15 cellular contexts compared by ENCODE assay signal in genomic region chr6:107399927-107400326, GRCh38. TPM values are rescaled to one million over a fixed set of nuclear protein-coding genes. Genes with fewer than 3 reads are reported as not detected.
A peak's percentile ranks its signal among the peaks of the same experiment; 100 is the strongest.
DNase-seq lines count a peak whose midpoint lies in the region; ATAC-seq, FAIRE-seq and TF ChIP-seq lines count a peak whose summit lies in the region.
"Had no signal": no experiment of that assay in that cellular context is flagged by ENCODE, and none has a peak within 500 bp of the region (broad histone marks: within the 10 kb centered on the region; RNA-seq: fewer than 3 reads in every experiment).

No MANE protein-coding gene starts in this region.

- FAIRE-seq in astrocyte (lab: Jason Lieb, UNC) = no peak
- FAIRE-seq: A549, GM12878, GM18507, H54 had no signal

- H3K9me3 Mint-ChIP-seq in astrocyte (ENCODE audit: unreplicated experiment) (peaks cover 17% of the 10 kb centered on the region), neural progenitor cell (peaks cover 53% of the 10 kb centered on the region)

- no peak overlapping the region for H3K4me3 ChIP-seq in astrocyte (ENCODE audit: insufficient read depth, low read depth, low read length)
- no peak overlapping the region for H3K4me3 ChIP-seq in neural progenitor cell
- H3K4me3 ChIP-seq: A549, GM12878 had no signal

- peak overlapping the region; percentile 31 for H3K4me3 Mint-ChIP-seq in astrocyte (ENCODE audit: unreplicated experiment)
- no peak overlapping the region for H3K4me3 Mint-ChIP-seq in neural progenitor cell

- H3K4me1 ChIP-seq in astrocyte (ENCODE audit: insufficient read depth, low read length) (no peaks in the 10 kb centered on the region), neural progenitor cell (peaks cover 10% of the 10 kb centered on the region)
- H3K4me1 ChIP-seq: A549, BE2C had no signal

- H3K27me3 ChIP-seq in astrocyte (ENCODE audit: insufficient read depth, low read length) = no peaks in the 10 kb centered on the region
- H3K27me3 ChIP-seq in neural progenitor cell = no peaks in the 10 kb centered on the region
- H3K27me3 ChIP-seq: BE2C had no signal

- H3K27ac Mint-ChIP-seq in astrocyte (ENCODE audit: unreplicated experiment) (no peak overlapping the region), neural progenitor cell (peak overlapping the region; percentile 24)
- H3K27ac Mint-ChIP-seq: CD4-positive, alpha-beta memory T cell had no signal

- no peaks in the 10 kb centered on the region for H3F3A ChIP-seq in neural progenitor cell (ENCODE audit: low read depth)

- H3K9me3 ChIP-seq in astrocyte (ENCODE audit: insufficient read depth, low read depth, low read length) (no peaks in the 10 kb centered on the region), neural progenitor cell (ENCODE audit: low read depth) (no peaks in the 10 kb centered on the region)
- H3K9me3 ChIP-seq: BE2C had no signal

- H3K4me1 Mint-ChIP-seq in astrocyte (ENCODE audit: low read depth, unreplicated experiment) = no peaks in the 10 kb centered on the region
- peaks cover 10% of the 10 kb centered on the region for H3K4me1 Mint-ChIP-seq in neural progenitor cell
- H3K4me1 Mint-ChIP-seq: CD4-positive, alpha-beta memory T cell had no signal

- H3K4me2 ChIP-seq in astrocyte (ENCODE audit: low read length) (no peak overlapping the region), neural progenitor cell (no peak overlapping the region)
- H3K4me2 ChIP-seq: A549 had no signal

- H3K79me2 ChIP-seq in astrocyte (ENCODE audit: insufficient read depth, low read length) = no peaks in the 10 kb centered on the region
- no peaks in the 10 kb centered on the region for H3K79me2 ChIP-seq in neural progenitor cell (ENCODE audit: low read depth)

- DNase-seq in astrocyte (ENCODE audit: low read depth) (no peak), iPS-NIHi7 (ENCODE audit: extremely low spot score) (peak; percentile 24), neural progenitor cell (ENCODE audit: low spot score) (peak; percentile 36), NCI-H128 (lab: John Stamatoyannopoulos, UW; ENCODE audit: unreplicated experiment) (no peak), HT-29 (ENCODE audit: low spot score) (no peak)
- DNase-seq: BE2C; CD4-positive, alpha-beta memory T cell; DMS79 had no signal

- H2AFZ ChIP-seq in astrocyte (ENCODE audit: low read depth, low read length) (no peak overlapping the region), neural progenitor cell (replicated peaks) (no peak overlapping the region)

- no peak for ATAC-seq in HG03039 (IDR thresholded peaks at IDR 0.05; ENCODE audit: unreplicated experiment)
- ATAC-seq: A549, GM12878, HCT116 had no signal

- H3K36me3 ChIP-seq in astrocyte (ENCODE audit: insufficient read depth, low read length) (no peaks in the 10 kb centered on the region), neural progenitor cell (no peaks in the 10 kb centered on the region)
- H3K36me3 ChIP-seq: BE2C had no signal

- H3K36me3 Mint-ChIP-seq in astrocyte (ENCODE audit: low read depth, unreplicated experiment) (peaks cover 16% of the 10 kb centered on the region), neural progenitor cell (peaks cover 20% of the 10 kb centered on the region)

- H3K27ac ChIP-seq in astrocyte (ENCODE audit: low read depth, low read length) = no peak overlapping the region
- peak overlapping the region; percentile 8 for H3K27ac ChIP-seq in neural progenitor cell
- H3K27ac ChIP-seq: A549, C4-2B had no signal

- no peak overlapping the region for H3K9ac ChIP-seq in astrocyte (ENCODE audit: low read length)
- no peak overlapping the region for H3K9ac ChIP-seq in neural progenitor cell

- TF ChIP-seq CTCF in astrocyte (IDR thresholded peaks at IDR 0.05; ENCODE audit: insufficient read depth, low read depth, low read length) (no peak), neural progenitor cell (IDR thresholded peaks at IDR 0.05) (no peak)

- H4K20me1 ChIP-seq in astrocyte (ENCODE audit: insufficient read depth, low read length) (peaks cover 9% of the 10 kb centered on the region), neural progenitor cell (ENCODE audit: low read depth) (no peaks in the 10 kb centered on the region)

- no peaks in the 10 kb centered on the region for H3K27me3 Mint-ChIP-seq in astrocyte (ENCODE audit: low read depth, unreplicated experiment)
- peaks cover 2% of the 10 kb centered on the region for H3K27me3 Mint-ChIP-seq in neural progenitor cell (ENCODE audit: insufficient read depth, low read depth)
- H3K27me3 Mint-ChIP-seq: CD4-positive, alpha-beta memory T cell had no signal

RNA-seq across cellular contexts. Expression of gene PDSS2, which starts 59.4 kb away (rescaled TPM):
- total RNA-seq in astrocyte = 7.3 and 7.7 TPM in 2 replicates
- total RNA-seq in neural progenitor cell (ENCODE audit: low replicate concordance) = 11.6 and 14.9 TPM in 2 replicates
- total RNA-seq in HT-29 (2014; rRNA removed; shearing (Covaris generic)) = 9.2 and 9.3 TPM in 2 replicates

Comparison
In these comparisons a context has a peak if more than half of its experiments do, and no peak if none do; other contexts are left out.
1. DNase-seq: peak in iPS-NIHi7 (single experiment) and neural progenitor cell (single experiment); none in astrocyte (single experiment), NCI-H128 (single experiment) and HT-29 (single experiment).